Comparison of ENCODE assay signal across 8 cellular contexts in genomic region chr3:49415931-49416601, GRCh38. TPM values are rescaled to one million over a fixed set of nuclear protein-coding genes. Genes with fewer than 3 reads are reported as not detected.
DNase-seq lines count a peak whose midpoint lies in the region; ATAC-seq and TF ChIP-seq lines count a peak whose summit lies in the region.

No MANE protein-coding gene starts in this region.

- peak; percentile 19 for DNase-seq in EH (ENCODE audit: low read depth)
- DNase-seq in SKM-1 (lab: John Stamatoyannopoulos, UW; ENCODE audit: unreplicated experiment): peak; percentile 46
- DNase-seq in activated naive CD4-positive, alpha-beta T cell treated with anti-CD3 and anti-CD28 coated beads, Interleukin-2, amount 50 U/mL, for 16 hours: peak; percentile 66
- DNase-seq in psoas muscle: peak in 1 of 2 donors; percentile 46
- DNase-seq in NCI-H187 treated with DMSO at 0.1 percent for 48 hours (lab: John Stamatoyannopoulos, UW): no peak
- DNase-seq in dorsolateral prefrontal cortex: no peak
- DNase-seq in NCI-H1105 treated with DMSO at 0.1 percent for 48 hours (lab: John Stamatoyannopoulos, UW): no peak

- WGBS in psoas muscle, 3 donors: 13 to 30% (median 20%) methylated on average over 4 of the region's 4 CpGs

- H3K27ac ChIP-seq in psoas muscle (peak overlapping the region; percentile 46), dorsolateral prefrontal cortex (peak overlapping the region in 19 of 59 donors; percentile 1 to 48 (median 28))

- H3K4me3 ChIP-seq in psoas muscle (no peak overlapping the region), dorsolateral prefrontal cortex (no peak overlapping the region)

- no peaks in the 10 kb centered on the region for H3K9me3 ChIP-seq in psoas muscle

- peaks cover 0 to 67% of the 10 kb centered on the region in 2 donors for H3K36me3 ChIP-seq in psoas muscle (ENCODE audit: insufficient read depth in 1 of 2, low read depth in 1 of 2)

- ATAC-seq in psoas muscle (no peak), GM18517 (IDR thresholded peaks at IDR 0.05; ENCODE audit: unreplicated experiment) (no peak)

- H3K4me1 ChIP-seq in psoas muscle: peaks cover 17% of the 10 kb centered on the region

- TF ChIP-seq CTCF in psoas muscle (IDR thresholded peaks at IDR 0.05): no peak
- no peak for TF ChIP-seq CTCF in dorsolateral prefrontal cortex (IDR thresholded peaks at IDR 0.05 in 54 of 56, conservative IDR thresholded peaks at IDR 0.05 in 2 of 56; ENCODE audit: low read depth in 1 of 56, partially characterized antibody in 56 of 56)

- intact Hi-C loops in psoas muscle (cut with DNase I): no loop called here
- intact Hi-C loops in dorsolateral prefrontal cortex (cut with DNase I): loop anchor here (5.0 to 10.0 kb wide), 2 partner anchors 51 to 391 kb away; partner anchors contain the start of genes IMPDH2 (in 1 of the 2) and NDUFAF3 (in 1 of the 2)

- no peaks in the 10 kb centered on the region for H3K27me3 ChIP-seq in psoas muscle (ENCODE audit: insufficient read depth in 3 of 3, low read length in 2 of 3)
- H3K27me3 ChIP-seq in dorsolateral prefrontal cortex: no peaks in the 10 kb centered on the region

RNA-seq across cellular contexts. Expression of gene TCTA, which starts 3.8 kb away (rescaled TPM):
- 10 to 100 TPM; 11.4 to 23.4 (median 16.7) TPM for total RNA-seq in psoas muscle
- polyA plus RNA-seq in psoas muscle: 10 to 100 TPM; 13.8 to 46.1 (median 18.1) TPM
- total RNA-seq in dorsolateral prefrontal cortex: 10 to 100 TPM; 29.6 to 55.0 (median 40.9) TPM

RNA-seq across cellular contexts. Expression of gene RHOA, which starts 4.3 kb away (rescaled TPM):
- total RNA-seq in psoas muscle (100 to 1,000 TPM; 251 to 334 (median 271) TPM), dorsolateral prefrontal cortex (100 to 1,000 TPM; 181 to 317 (median 228) TPM)
- 100 to 1,000 TPM; 179 to 341 (median 287) TPM for polyA plus RNA-seq in psoas muscle

RNA-seq across cellular contexts. Expression of gene AMT, which starts 6.2 kb away (rescaled TPM):
- total RNA-seq in psoas muscle: 1 to 10 TPM; 1.7 to 5.3 (median 2.4) TPM
- 1 to 10 TPM in 2 of 3 donors, under 1 TPM in 1; 0.80 to 1.0 (median 1.0) TPM for polyA plus RNA-seq in psoas muscle
- total RNA-seq in dorsolateral prefrontal cortex: 10 to 100 TPM in 76 of 120 experiments, 1 to 10 TPM in 44; 5.7 to 19.6 (median 11.0) TPM

RNA-seq across cellular contexts. Expression of gene NICN1, which starts 13.1 kb away (rescaled TPM):
- total RNA-seq in psoas muscle: 10 to 100 TPM in 1 of 4 donors, 1 to 10 TPM in 3; 4.6 to 12.3 (median 7.4) TPM
- 10 to 100 TPM in 2 of 3 donors, 1 to 10 TPM in 1; 4.0 to 11.2 (median 10.2) TPM for polyA plus RNA-seq in psoas muscle
- total RNA-seq in dorsolateral prefrontal cortex: 10 to 100 TPM; 31.2 to 78.4 (median 55.3) TPM

RNA-seq across cellular contexts. Expression of gene DAG1, which starts 54.0 kb away (rescaled TPM):
- 100 to 1,000 TPM in 3 of 4 donors, 10 to 100 TPM in 1; 67.6 to 159 (median 139) TPM for total RNA-seq in psoas muscle
- 10 to 100 TPM; 35.1 to 73.2 (median 42.1) TPM for polyA plus RNA-seq in psoas muscle
- total RNA-seq in dorsolateral prefrontal cortex: 10 to 100 TPM; 41.2 to 99.6 (median 56.6) TPM

Comparison
In these comparisons a context has a peak if more than half of its experiments do, and no peak if none do; other contexts are left out.
1. DNase-seq: peak in EH (single experiment), SKM-1 (single experiment) and activated naive CD4-positive, alpha-beta T cell treated with anti-CD3 and anti-CD28 coated beads, Interleukin-2, amount 50 U/mL, for 16 hours (single experiment); none in NCI-H187 treated with DMSO at 0.1 percent for 48 hours (single experiment), dorsolateral prefrontal cortex (0 of 10) and NCI-H1105 treated with DMSO at 0.1 percent for 48 hours (single experiment).
2. intact Hi-C loops: an anchor here in dorsolateral prefrontal cortex (5.0 to 10.0 kb wide); none called in psoas muscle.